ENCODE assay signal across 1 cellular context in the genomic region with DNA sequence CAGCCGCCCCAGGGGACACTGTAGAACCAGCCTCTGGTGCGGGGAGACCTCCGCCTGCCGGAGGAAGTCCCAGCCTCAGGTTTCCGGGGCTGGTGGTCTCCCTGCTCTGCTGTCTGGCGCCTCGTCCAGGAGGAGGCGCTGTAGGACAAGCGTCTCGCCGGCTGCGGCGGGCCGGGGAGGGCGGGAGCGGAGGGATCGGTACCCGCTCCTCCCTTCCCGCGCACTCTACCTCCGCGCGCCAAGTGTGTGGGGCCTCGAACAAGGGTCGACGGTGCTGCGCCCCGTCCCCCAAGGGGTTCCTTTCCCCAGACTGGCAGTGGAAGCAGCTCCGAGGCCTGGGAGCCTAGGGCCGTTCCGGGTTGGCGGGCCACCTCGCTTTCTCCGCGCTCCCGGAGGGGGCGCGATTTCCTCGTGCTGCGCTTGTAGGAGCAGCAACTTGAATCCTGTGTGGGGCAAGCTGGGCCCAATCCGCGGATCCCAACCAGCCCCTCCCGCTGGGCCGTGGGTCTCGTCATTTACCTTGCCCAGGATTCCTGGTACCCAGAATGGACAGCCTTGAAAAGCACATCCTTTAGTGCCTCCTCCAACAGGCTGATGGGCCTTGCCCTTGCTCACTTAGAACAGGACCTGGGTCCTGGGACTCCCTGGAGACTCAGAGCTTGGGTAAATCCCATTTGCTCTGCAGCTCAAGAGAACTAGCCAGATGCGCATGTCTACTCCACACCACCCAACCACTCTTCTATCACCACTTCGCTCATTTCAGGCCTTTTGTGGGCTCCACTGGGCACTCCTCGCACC.
TF ChIP-seq lines count a peak whose summit lies in the region.

No MANE protein-coding gene starts in this region.

TF ChIP-seq in HepG2, 621 proteins besides CTCF, POLR2A, EP300 and RAD21 (continued from another document and continues in another):
- TF ChIP-seq, protein P1, sequence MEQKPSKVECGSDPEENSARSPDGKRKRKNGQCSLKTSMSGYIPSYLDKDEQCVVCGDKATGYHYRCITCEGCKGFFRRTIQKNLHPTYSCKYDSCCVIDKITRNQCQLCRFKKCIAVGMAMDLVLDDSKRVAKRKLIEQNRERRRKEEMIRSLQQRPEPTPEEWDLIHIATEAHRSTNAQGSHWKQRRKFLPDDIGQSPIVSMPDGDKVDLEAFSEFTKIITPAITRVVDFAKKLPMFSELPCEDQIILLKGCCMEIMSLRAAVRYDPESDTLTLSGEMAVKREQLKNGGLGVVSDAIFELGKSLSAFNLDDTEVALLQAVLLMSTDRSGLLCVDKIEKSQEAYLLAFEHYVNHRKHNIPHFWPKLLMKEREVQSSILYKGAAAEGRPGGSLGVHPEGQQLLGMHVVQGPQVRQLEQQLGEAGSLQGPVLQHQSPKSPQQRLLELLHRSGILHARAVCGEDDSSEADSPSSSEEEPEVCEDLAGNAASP (CRISPR knock-in tag; IDR thresholded peaks at IDR 0.05; ENCODE audit: borderline replicate concordance) = peak; percentile 79
- TF ChIP-seq HOXA3 (CRISPR knock-in tag; IDR thresholded peaks at IDR 0.05) (peak; percentile 57; the same call in 1 of the 2 replicates), CSRNP1 (CRISPR knock-in tag; IDR thresholded peaks at IDR 0.05) (peak; percentile 47; the same call in 1 of the 2 replicates), TRIM24 (CRISPR knock-in tag; IDR thresholded peaks at IDR 0.05) (no peak), UBTF (CRISPR knock-in tag; IDR thresholded peaks at IDR 0.05) (peak; percentile 55; the same call in 1 of the 2 replicates), NFE2 (CRISPR knock-in tag; IDR thresholded peaks at IDR 0.05) (no peak), HMG20B (CRISPR knock-in tag; conservative IDR thresholded peaks at IDR 0.05) (no peak), ZNF350 (CRISPR knock-in tag; IDR thresholded peaks at IDR 0.05; ENCODE audit: borderline replicate concordance, low read depth) (peak; percentile 83; the same call in 1 of the 2 replicates), ZNF550 (CRISPR knock-in tag; IDR thresholded peaks at IDR 0.05; ENCODE audit: borderline replicate concordance) (no peak), RORA (CRISPR knock-in tag; IDR thresholded peaks at IDR 0.05) (no peak), ZFP36L2 (CRISPR knock-in tag; IDR thresholded peaks at IDR 0.05) (no peak), SNAPC5 (CRISPR knock-in tag; IDR thresholded peaks at IDR 0.05; ENCODE audit: borderline replicate concordance) (no peak), ZFAT (CRISPR knock-in tag; conservative IDR thresholded peaks at IDR 0.05) (no peak), ZNF788 (CRISPR knock-in tag; IDR thresholded peaks at IDR 0.05; ENCODE audit: borderline replicate concordance) (peak; percentile 84; the same call in 1 of the 2 replicates), JUNB (CRISPR knock-in tag; IDR thresholded peaks at IDR 0.05; ENCODE audit: borderline replicate concordance) (no peak), MXD4 (CRISPR knock-in tag; IDR thresholded peaks at IDR 0.05) (peak; percentile 53; the same call in 1 of the 2 replicates), ADNP (CRISPR knock-in tag; IDR thresholded peaks at IDR 0.05) (no peak), GTF3A (CRISPR knock-in tag; conservative IDR thresholded peaks at IDR 0.05) (peak; percentile 86), KAT2B (IDR thresholded peaks at IDR 0.05; ENCODE audit: borderline replicate concordance, low read depth, low read length) (no peak), THYN1 (CRISPR knock-in tag; IDR thresholded peaks at IDR 0.05; ENCODE audit: borderline replicate concordance, low read depth) (no peak), REL (CRISPR knock-in tag; conservative IDR thresholded peaks at IDR 0.05) (no peak), TBL1XR1 (IDR thresholded peaks at IDR 0.05; ENCODE audit: borderline replicate concordance, low read length, partially characterized antibody) (no peak), ZNF12 (CRISPR knock-in tag; IDR thresholded peaks at IDR 0.05) (peak; percentile 30; the same call in 1 of the 2 replicates), BCL3 (CRISPR knock-in tag; IDR thresholded peaks at IDR 0.05) (peak; percentile 83; the same call in 1 of the 2 replicates), ZNF558 (CRISPR knock-in tag; IDR thresholded peaks at IDR 0.05; ENCODE audit: borderline replicate concordance) (0 out of 2 replicates have a peak, but pooled peaks have one; percentile 54), ZFY (CRISPR knock-in tag; IDR thresholded peaks at IDR 0.05) (0 out of 2 replicates have a peak, but pooled peaks have one; percentile 55), ZBTB38 (CRISPR knock-in tag; IDR thresholded peaks at IDR 0.05) (peak; percentile 94), NRL (CRISPR knock-in tag; IDR thresholded peaks at IDR 0.05; ENCODE audit: borderline replicate concordance) (peak; percentile 90), ZNF768 (CRISPR knock-in tag; IDR thresholded peaks at IDR 0.05) (peak; percentile 74; the same call in 1 of the 2 replicates), ELF3 (CRISPR knock-in tag; IDR thresholded peaks at IDR 0.05) (peak; percentile 63), ZIK1 (CRISPR knock-in tag; IDR thresholded peaks at IDR 0.05; ENCODE audit: borderline replicate concordance, low read depth) (no peak)
- TF ChIP-seq, protein P2, sequence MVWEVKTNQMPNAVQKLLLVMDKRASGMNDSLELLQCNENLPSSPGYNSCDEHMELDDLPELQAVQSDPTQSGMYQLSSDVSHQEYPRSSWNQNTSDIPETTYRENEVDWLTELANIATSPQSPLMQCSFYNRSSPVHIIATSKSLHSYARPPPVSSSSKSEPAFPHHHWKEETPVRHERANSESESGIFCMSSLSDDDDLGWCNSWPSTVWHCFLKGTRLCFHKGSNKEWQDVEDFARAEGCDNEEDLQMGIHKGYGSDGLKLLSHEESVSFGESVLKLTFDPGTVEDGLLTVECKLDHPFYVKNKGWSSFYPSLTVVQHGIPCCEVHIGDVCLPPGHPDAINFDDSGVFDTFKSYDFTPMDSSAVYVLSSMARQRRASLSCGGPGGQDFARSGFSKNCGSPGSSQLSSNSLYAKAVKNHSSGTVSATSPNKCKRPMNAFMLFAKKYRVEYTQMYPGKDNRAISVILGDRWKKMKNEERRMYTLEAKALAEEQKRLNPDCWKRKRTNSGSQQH (CRISPR knock-in tag; IDR thresholded peaks at IDR 0.05; ENCODE audit: low read depth) = 0 out of 2 replicates have a peak, but pooled peaks have one; percentile 44
- TF ChIP-seq, protein P3, sequence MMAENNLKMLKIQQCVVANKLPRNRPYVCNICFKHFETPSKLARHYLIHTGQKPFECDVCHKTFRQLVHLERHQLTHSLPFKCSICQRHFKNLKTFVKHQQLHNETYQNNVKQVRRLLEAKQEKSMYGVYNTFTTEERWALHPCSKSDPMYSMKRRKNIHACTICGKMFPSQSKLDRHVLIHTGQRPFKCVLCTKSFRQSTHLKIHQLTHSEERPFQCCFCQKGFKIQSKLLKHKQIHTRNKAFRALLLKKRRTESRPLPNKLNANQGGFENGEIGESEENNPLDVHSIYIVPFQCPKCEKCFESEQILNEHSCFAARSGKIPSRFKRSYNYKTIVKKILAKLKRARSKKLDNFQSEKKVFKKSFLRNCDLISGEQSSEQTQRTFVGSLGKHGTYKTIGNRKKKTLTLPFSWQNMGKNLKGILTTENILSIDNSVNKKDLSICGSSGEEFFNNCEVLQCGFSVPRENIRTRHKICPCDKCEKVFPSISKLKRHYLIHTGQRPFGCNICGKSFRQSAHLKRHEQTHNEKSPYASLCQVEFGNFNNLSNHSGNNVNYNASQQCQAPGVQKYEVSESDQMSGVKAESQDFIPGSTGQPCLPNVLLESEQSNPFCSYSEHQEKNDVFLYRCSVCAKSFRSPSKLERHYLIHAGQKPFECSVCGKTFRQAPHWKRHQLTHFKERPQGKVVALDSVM (CRISPR knock-in tag; IDR thresholded peaks at IDR 0.05) = peak; percentile 55; the same call in 1 of the 2 replicates
- TF ChIP-seq, protein P4, sequence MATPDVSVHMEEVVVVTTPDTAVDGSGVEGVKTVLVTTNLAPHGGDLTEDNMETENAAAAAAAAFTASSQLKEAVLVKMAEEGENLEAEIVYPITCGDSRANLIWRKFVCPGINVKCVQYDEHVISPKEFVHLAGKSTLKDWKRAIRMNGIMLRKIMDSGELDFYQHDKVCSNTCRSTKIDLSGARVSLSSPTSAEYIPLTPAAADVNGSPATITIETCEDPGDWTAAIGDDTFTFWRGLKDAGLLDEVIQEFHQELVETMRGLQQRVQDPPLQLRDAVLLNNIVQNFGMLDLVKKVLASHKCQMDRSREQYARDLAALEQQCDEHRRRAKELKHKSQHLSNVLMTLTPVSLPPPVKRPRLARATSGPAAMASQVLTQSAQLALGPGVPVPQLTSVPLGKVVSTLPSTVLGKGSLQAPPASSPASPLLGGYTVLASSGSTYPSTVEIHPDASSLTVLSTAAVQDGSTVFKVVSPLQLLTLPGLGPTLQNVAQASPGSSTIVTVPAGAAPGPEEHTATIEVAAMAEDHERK (CRISPR knock-in tag; IDR thresholded peaks at IDR 0.05; ENCODE audit: low read depth) = no peak
- TF ChIP-seq, protein P5, sequence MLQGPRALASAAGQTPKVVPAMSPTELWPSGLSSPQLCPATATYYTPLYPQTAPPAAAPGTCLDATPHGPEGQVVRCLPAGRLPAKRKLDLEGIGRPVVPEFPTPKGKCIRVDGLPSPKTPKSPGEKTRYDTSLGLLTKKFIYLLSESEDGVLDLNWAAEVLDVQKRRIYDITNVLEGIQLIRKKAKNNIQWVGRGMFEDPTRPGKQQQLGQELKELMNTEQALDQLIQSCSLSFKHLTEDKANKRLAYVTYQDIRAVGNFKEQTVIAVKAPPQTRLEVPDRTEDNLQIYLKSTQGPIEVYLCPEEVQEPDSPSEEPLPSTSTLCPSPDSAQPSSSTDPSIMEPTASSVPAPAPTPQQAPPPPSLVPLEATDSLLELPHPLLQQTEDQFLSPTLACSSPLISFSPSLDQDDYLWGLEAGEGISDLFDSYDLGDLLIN (CRISPR knock-in tag; IDR thresholded peaks at IDR 0.05; ENCODE audit: borderline replicate concordance) = no peak
- TF ChIP-seq, protein P6, sequence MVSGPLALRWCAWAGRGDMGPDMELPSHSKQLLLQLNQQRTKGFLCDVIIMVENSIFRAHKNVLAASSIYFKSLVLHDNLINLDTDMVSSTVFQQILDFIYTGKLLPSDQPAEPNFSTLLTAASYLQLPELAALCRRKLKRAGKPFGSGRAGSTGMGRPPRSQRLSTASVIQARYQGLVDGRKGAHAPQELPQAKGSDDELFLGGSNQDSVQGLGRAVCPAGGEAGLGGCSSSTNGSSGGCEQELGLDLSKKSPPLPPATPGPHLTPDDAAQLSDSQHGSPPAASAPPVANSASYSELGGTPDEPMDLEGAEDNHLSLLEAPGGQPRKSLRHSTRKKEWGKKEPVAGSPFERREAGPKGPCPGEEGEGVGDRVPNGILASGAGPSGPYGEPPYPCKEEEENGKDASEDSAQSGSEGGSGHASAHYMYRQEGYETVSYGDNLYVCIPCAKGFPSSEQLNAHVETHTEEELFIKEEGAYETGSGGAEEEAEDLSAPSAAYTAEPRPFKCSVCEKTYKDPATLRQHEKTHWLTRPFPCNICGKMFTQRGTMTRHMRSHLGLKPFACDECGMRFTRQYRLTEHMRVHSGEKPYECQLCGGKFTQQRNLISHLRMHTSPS (CRISPR knock-in tag; IDR thresholded peaks at IDR 0.05; ENCODE audit: low read depth) = no peak
- TF ChIP-seq, protein P7, sequence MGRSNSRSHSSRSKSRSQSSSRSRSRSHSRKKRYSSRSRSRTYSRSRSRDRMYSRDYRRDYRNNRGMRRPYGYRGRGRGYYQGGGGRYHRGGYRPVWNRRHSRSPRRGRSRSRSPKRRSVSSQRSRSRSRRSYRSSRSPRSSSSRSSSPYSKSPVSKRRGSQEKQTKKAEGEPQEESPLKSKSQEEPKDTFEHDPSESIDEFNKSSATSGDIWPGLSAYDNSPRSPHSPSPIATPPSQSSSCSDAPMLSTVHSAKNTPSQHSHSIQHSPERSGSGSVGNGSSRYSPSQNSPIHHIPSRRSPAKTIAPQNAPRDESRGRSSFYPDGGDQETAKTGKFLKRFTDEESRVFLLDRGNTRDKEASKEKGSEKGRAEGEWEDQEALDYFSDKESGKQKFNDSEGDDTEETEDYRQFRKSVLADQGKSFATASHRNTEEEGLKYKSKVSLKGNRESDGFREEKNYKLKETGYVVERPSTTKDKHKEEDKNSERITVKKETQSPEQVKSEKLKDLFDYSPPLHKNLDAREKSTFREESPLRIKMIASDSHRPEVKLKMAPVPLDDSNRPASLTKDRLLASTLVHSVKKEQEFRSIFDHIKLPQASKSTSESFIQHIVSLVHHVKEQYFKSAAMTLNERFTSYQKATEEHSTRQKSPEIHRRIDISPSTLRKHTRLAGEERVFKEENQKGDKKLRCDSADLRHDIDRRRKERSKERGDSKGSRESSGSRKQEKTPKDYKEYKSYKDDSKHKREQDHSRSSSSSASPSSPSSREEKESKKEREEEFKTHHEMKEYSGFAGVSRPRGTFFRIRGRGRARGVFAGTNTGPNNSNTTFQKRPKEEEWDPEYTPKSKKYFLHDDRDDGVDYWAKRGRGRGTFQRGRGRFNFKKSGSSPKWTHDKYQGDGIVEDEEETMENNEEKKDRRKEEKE (IDR thresholded peaks at IDR 0.05) = no peak
